In the genomic region with DNA sequence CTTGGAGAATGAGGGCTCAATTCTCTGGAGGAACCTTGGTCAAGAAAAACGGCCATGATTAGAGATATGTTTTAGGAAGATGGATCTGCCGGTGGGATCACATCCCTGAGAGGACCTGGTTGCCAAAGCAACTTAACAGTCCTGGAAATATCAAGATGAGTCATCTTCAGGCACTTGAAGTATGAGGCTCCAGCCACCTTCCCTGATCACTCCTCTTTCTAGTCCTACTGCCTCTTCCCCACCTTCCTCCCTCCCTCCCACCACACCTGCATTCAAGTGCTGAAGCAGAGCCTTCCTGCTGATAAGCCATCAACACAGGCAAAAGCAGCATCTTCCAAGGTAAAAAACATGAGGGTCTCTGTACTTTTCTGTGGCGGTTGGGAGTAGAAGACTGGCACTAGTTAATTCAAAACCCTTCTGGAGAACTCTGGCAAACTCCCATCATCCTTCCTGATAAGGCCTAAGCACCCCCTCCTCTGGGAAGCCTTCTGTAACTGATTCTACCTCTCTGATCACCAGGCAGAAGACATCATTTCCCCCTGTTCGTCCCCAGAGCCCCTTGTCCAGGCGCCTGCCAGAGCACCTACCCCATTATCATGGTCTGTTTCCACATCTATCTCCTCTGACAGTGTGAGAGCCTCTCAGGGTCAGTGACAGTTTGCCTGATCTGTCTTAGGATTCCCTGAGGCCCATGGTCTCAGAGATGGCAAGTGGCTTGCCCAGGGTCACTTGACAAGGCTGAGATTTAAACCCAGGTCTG, we compare ENCODE assay signal across 18 cellular contexts.
DNase-seq lines count a peak whose midpoint lies in the region; ATAC-seq and TF ChIP-seq lines count a peak whose summit lies in the region.
"Had no signal": no experiment of that assay in that cellular context is flagged by ENCODE, and none has a peak within 500 bp of the region (broad histone marks: within the 10 kb centered on the region; RNA-seq: fewer than 3 reads in every experiment).

No MANE protein-coding gene starts in this region.

- peaks cover 5% of the 10 kb centered on the region for H3K36me3 Mint-ChIP-seq in osteocyte (ENCODE audit: unreplicated experiment)

- H3K36me3 ChIP-seq in SK-N-SH (replicated peaks in 1 of 2; ENCODE audit: control insufficient read depth in 1 of 2, insufficient read depth in 2 of 2, low read length in 1 of 2) (peaks cover 0 to 3% of the 10 kb centered on the region in 2 experiments), RWPE2 (ENCODE audit: low read depth) (peaks cover 3% of the 10 kb centered on the region; the same call in 1 of the 2 replicates)
- H3K36me3 ChIP-seq: transverse colon had no signal

- no peaks in the 10 kb centered on the region for H3K27me3 ChIP-seq in SK-N-SH (ENCODE audit: insufficient read depth)
- H3K27me3 ChIP-seq in RWPE2 (ENCODE audit: insufficient read depth, poor library complexity, severe bottlenecking) = no peaks in the 10 kb centered on the region
- no peaks in the 10 kb centered on the region for H3K27me3 ChIP-seq in foreskin keratinocyte
- H3K27me3 ChIP-seq: transverse colon had no signal

- no peak overlapping the region for H3K4me3 Mint-ChIP-seq in osteocyte (ENCODE audit: unreplicated experiment)
- H3K4me3 Mint-ChIP-seq: activated naive CD4-positive, alpha-beta T cell treated with anti-CD3 and anti-CD28 coated beads, Interleukin-2, amount 10 ng/mL, durations not matched to agents 7 days and 5 days; brain; CD4-positive, CD25-positive, alpha-beta regulatory T cell; dendritic cell treated with granulocyte-macrophage colony-stimulating factor and Interleukin-4, amounts not matched to agents 40 ng/mL and 50 ng/mL, for 4 days; stimulated activated effector memory CD8-positive, alpha-beta T cell treated with anti-CD3 and anti-CD28 coated beads, Interleukin-12 subunit alpha, Interleukin-12 subunit beta, amount 100 ng/mL, for 72 hours had no signal

- CTCF ChIA-PET in SK-N-SH (lab: Yijun Ruan, JAX) = interaction anchor here (0.7 to 29.3 kb wide), 9 partner anchors 11 to 392 kb away, joined by 4 to 637 read pairs (median 22); a partner anchor contains a TSS

- H3K9me3 Mint-ChIP-seq in osteocyte (ENCODE audit: unreplicated experiment) = no peaks in the 10 kb centered on the region
- H3K9me3 Mint-ChIP-seq: activated naive CD4-positive, alpha-beta T cell treated with anti-CD3 and anti-CD28 coated beads, Interleukin-2, amount 10 ng/mL, durations not matched to agents 7 days and 5 days; brain; CD4-positive, CD25-positive, alpha-beta regulatory T cell; dendritic cell treated with granulocyte-macrophage colony-stimulating factor and Interleukin-4, amounts not matched to agents 40 ng/mL and 50 ng/mL, for 4 days; stimulated activated effector memory CD8-positive, alpha-beta T cell treated with anti-CD3 and anti-CD28 coated beads, Interleukin-12 subunit alpha, Interleukin-12 subunit beta, amount 100 ng/mL, for 72 hours had no signal

- no peak for TF ChIP-seq CTCF in SK-N-SH (IDR thresholded peaks at IDR 0.05)
- TF ChIP-seq CTCF in RWPE2 (IDR thresholded peaks at IDR 0.05; ENCODE audit: poor library complexity, severe bottlenecking) = no peak
- TF ChIP-seq CTCF in foreskin keratinocyte (conservative IDR thresholded peaks at IDR 0.05) = no peak
- no peak for TF ChIP-seq CTCF in osteocyte (IDR thresholded peaks at IDR 0.05)

- H3K4me1 ChIP-seq in SK-N-SH (ENCODE audit: control insufficient read depth in 1 of 2, insufficient read depth in 2 of 2, low read depth in 1 of 2, low read length in 1 of 2) = peaks cover 47 to 88% of the 10 kb centered on the region in 2 experiments
- H3K4me1 ChIP-seq in RWPE2 (ENCODE audit: insufficient read depth, poor library complexity, severe bottlenecking) = no peaks in the 10 kb centered on the region
- H3K4me1 ChIP-seq in foreskin keratinocyte = no peaks in the 10 kb centered on the region

- H2AFZ ChIP-seq in SK-N-SH (ENCODE audit: low read depth) = no peak overlapping the region

- ATAC-seq in SK-N-SH treated with all-trans-retinoic acid at 6 μM for 48 hours (no peak), RWPE2 (ENCODE audit: low read depth) (peak; percentile 68; the same call in 2 of the 3 replicates), foreskin keratinocyte (peak; percentile 61), GM21576 (IDR thresholded peaks at IDR 0.05; ENCODE audit: unreplicated experiment) (no peak)
- ATAC-seq: stimulated activated effector memory CD8-positive, alpha-beta T cell treated with anti-CD3 and anti-CD28 coated beads, Interleukin-12 subunit alpha, Interleukin-12 subunit beta, amount 100 ng/mL, for 72 hours had no signal

- H3F3A ChIP-seq in SK-N-SH (replicated peaks; ENCODE audit: insufficient read depth) = peaks cover 26% of the 10 kb centered on the region

- no peak for DNase-seq in SK-N-SH
- DNase-seq in RWPE2 (ENCODE audit: low spot score) = no peak
- peak in 1 of 2 donors; percentile 41 for DNase-seq in foreskin keratinocyte
- no peak for DNase-seq in activated gamma-delta T cell treated with Interleukin-2 at 50 U/mL for 16 hours
- DNase-seq in NCI-H1417 (lab: John Stamatoyannopoulos, UW) = no peak
- DNase-seq in osteocyte (ENCODE audit: extremely low spot score, unreplicated experiment) = no peak
- DNase-seq: activated CD4-positive, alpha-beta T cell treated with anti-CD3 and anti-CD28 coated beads, Interleukin-2, amount 50 U/mL, for 1 hour; activated naive CD4-positive, alpha-beta T cell treated with anti-CD3 and anti-CD28 coated beads, Interleukin-2, amount 10 ng/mL, durations not matched to agents 7 days and 5 days; CD4-positive, CD25-positive, alpha-beta regulatory T cell; DND-41; NCI-H187; transverse colon had no signal

- H3K4me1 Mint-ChIP-seq in osteocyte (ENCODE audit: unreplicated experiment) = no peaks in the 10 kb centered on the region
- H3K4me1 Mint-ChIP-seq: activated naive CD4-positive, alpha-beta T cell treated with anti-CD3 and anti-CD28 coated beads, Interleukin-2, amount 10 ng/mL, durations not matched to agents 7 days and 5 days; stimulated activated effector memory CD8-positive, alpha-beta T cell treated with anti-CD3 and anti-CD28 coated beads, Interleukin-12 subunit alpha, Interleukin-12 subunit beta, amount 100 ng/mL, for 72 hours had no signal

- no peaks in the 10 kb centered on the region for H4K20me1 ChIP-seq in SK-N-SH (ENCODE audit: insufficient read depth)

- H3K4me2 ChIP-seq in SK-N-SH = no peak overlapping the region

- peak overlapping the region; percentile 71 to 100 for H3K27ac ChIP-seq in SK-N-SH (ENCODE audit: low read depth in 2 of 2, low read length in 1 of 2)
- H3K27ac ChIP-seq in RWPE2 (ENCODE audit: poor library complexity, severe bottlenecking) = no peak overlapping the region
- H3K27ac ChIP-seq in foreskin keratinocyte = no peak overlapping the region
- H3K27ac ChIP-seq: SK-N-MC, transverse colon had no signal

- H3K9ac ChIP-seq in SK-N-SH = no peak overlapping the region

- H3K4me3 ChIP-seq in SK-N-SH (ENCODE audit: low read depth in 2 of 2, low read length in 1 of 2) (no peak overlapping the region), RWPE2 (ENCODE audit: severe bottlenecking) (no peak overlapping the region)
- H3K4me3 ChIP-seq: SK-N-MC, transverse colon had no signal

- TF ChIP-seq EP300 in SK-N-SH (IDR thresholded peaks at IDR 0.05; ENCODE audit: borderline replicate concordance in 1 of 2, low read depth in 1 of 2, low read length in 1 of 2) = no peak

- TF ChIP-seq RAD21 in SK-N-SH (IDR thresholded peaks at IDR 0.05; ENCODE audit: low read length) = no peak

- no peaks in the 10 kb centered on the region for H3K79me2 ChIP-seq in SK-N-SH (ENCODE audit: insufficient read depth)

- WGBS in SK-N-SH (ENCODE audit: low lambda C conversion rate) = 80% methylated on average over 5 of the region's 5 CpGs

- POLR2A ChIA-PET in SK-N-SH (lab: Yijun Ruan, JAX) = interaction anchor here (1.5 to 18.7 kb wide), 6 partner anchors 33 to 114 kb away, joined by 3 to 880 read pairs (median 62); a partner anchor contains a TSS

- H3K27ac Mint-ChIP-seq in osteocyte (ENCODE audit: unreplicated experiment) = no peak overlapping the region
- H3K27ac Mint-ChIP-seq: activated naive CD4-positive, alpha-beta T cell treated with anti-CD3 and anti-CD28 coated beads, Interleukin-2, amount 10 ng/mL, durations not matched to agents 7 days and 5 days; CD4-positive, CD25-positive, alpha-beta regulatory T cell; dendritic cell treated with granulocyte-macrophage colony-stimulating factor and Interleukin-4, amounts not matched to agents 40 ng/mL and 50 ng/mL, for 4 days; stimulated activated effector memory CD8-positive, alpha-beta T cell treated with anti-CD3 and anti-CD28 coated beads, Interleukin-12 subunit alpha, Interleukin-12 subunit beta, amount 100 ng/mL, for 72 hours had no signal

- H3K9me3 ChIP-seq in SK-N-SH (no peaks in the 10 kb centered on the region), RWPE2 (ENCODE audit: severe bottlenecking) (no peaks in the 10 kb centered on the region)
- H3K9me3 ChIP-seq: transverse colon had no signal

- no peaks in the 10 kb centered on the region for H3K9me2 ChIP-seq in SK-N-SH

- H3K27me3 Mint-ChIP-seq in osteocyte (ENCODE audit: unreplicated experiment) = no peaks in the 10 kb centered on the region
- H3K27me3 Mint-ChIP-seq: activated naive CD4-positive, alpha-beta T cell treated with anti-CD3 and anti-CD28 coated beads, Interleukin-2, amount 10 ng/mL, durations not matched to agents 7 days and 5 days; brain; CD4-positive, CD25-positive, alpha-beta regulatory T cell; dendritic cell treated with granulocyte-macrophage colony-stimulating factor and Interleukin-4, amounts not matched to agents 40 ng/mL and 50 ng/mL, for 4 days had no signal

TF ChIP-seq in SK-N-SH, 30 proteins besides CTCF, POLR2A, EP300 and RAD21 (continues in another document):
- no peak for TF ChIP-seq GATA2 (CRISPR knock-in tag; IDR thresholded peaks at IDR 0.05)

Comparison
In these comparisons a context has a peak if more than half of its experiments do, and no peak if none do; other contexts are left out.
1. H3K27ac ChIP-seq: peak in SK-N-SH (2 of 2); none in RWPE2 (single experiment) and foreskin keratinocyte (single experiment).
2. ATAC-seq: peak in RWPE2 (single experiment) and foreskin keratinocyte (single experiment); none in SK-N-SH treated with all-trans-retinoic acid at 6 μM for 48 hours (single experiment) and GM21576 (single experiment).